1 cellular context compared by ENCODE assay signal in genomic region chr4:22237155-22237751, GRCh38.
TF ChIP-seq lines count a peak whose summit lies in the region.

No MANE protein-coding gene starts in this region.

TF ChIP-seq in GM23338, 12 proteins besides CTCF, POLR2A, EP300 and RAD21 (continued from another document):
- no peak for TF ChIP-seq ZNF462 (CRISPR knock-in tag; IDR thresholded peaks at IDR 0.05)
- TF ChIP-seq ZNF331 (CRISPR knock-in tag; IDR thresholded peaks at IDR 0.05; ENCODE audit: low read depth), result no peak
- TF ChIP-seq NANOG (IDR thresholded peaks at IDR 0.05; ENCODE audit: borderline replicate concordance), result no peak
- no peak for TF ChIP-seq JUNB (IDR thresholded peaks at IDR 0.05; ENCODE audit: unreplicated experiment)
- no peak for TF ChIP-seq STAT1 (IDR thresholded peaks at IDR 0.05; ENCODE audit: unreplicated experiment)
- no peak for TF ChIP-seq ETS1 (IDR thresholded peaks at IDR 0.05)
- no peak for TF ChIP-seq CREB1 (CRISPR knock-in tag; IDR thresholded peaks at IDR 0.05; ENCODE audit: low read depth)
- TF ChIP-seq EZH2phosphoT487 (IDR thresholded peaks at IDR 0.05; ENCODE audit: unreplicated experiment), result no peak
- no peak for TF ChIP-seq ZNF114 (CRISPR knock-in tag; IDR thresholded peaks at IDR 0.05)
- TF ChIP-seq REST (IDR thresholded peaks at IDR 0.05; ENCODE audit: unreplicated experiment), result no peak
- TF ChIP-seq POLR2AphosphoS5 (IDR thresholded peaks at IDR 0.05; ENCODE audit: low read depth), result no peak
